In the genomic region with DNA sequence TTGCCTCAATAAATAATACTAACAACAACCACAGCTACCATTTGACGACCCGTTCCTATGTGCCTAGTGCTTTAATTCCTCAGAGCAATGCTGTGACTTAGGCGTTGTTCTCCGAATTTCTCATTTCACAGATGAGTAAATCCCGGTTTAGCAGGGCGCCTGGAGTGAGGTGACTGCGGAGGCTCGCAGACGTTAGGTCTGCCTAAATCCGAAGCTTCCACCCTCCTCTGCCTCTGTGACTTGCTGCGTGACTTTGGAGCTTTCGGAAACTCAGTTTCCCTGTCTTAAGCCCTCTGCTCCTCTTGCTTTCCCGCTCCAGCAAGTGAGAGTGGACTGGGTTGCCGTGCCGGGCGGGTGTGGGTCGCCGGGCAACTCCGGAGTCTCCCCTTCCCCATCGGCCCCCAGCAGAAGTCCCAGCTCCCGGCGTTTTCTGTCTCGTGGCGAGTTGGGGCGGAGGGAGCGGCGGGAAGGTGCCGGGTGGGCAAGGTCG, we compare ENCODE assay signal across 8 cellular contexts. TPM values are rescaled to one million over a fixed set of nuclear protein-coding genes. Genes with fewer than 3 reads are reported as not detected.
DNase-seq lines count a peak whose midpoint lies in the region; ATAC-seq and TF ChIP-seq lines count a peak whose summit lies in the region.

No MANE protein-coding gene starts in this region.

- H2AFZ ChIP-seq in hepatocyte: peak overlapping the region; percentile 28

- H3K4me3 ChIP-seq in hepatocyte (peak overlapping the region; percentile 70), sigmoid colon (peak overlapping the region; percentile 57 to 80 (median 70))

- no peak for ATAC-seq in GM18873 (IDR thresholded peaks at IDR 0.05; ENCODE audit: low FRiP score, unreplicated experiment)
- ATAC-seq in GM21367 (IDR thresholded peaks at IDR 0.05; ENCODE audit: unreplicated experiment): no peak

- H3K9me3 ChIP-seq in hepatocyte (ENCODE audit: low read depth): no peaks in the 10 kb centered on the region
- H3K9me3 ChIP-seq in sigmoid colon: no peaks in the 10 kb centered on the region

- no peaks in the 10 kb centered on the region for H3K9me3 Mint-ChIP-seq in Calu3 (ENCODE audit: low read depth, unreplicated experiment)

- peaks cover 13% of the 10 kb centered on the region for H3K79me2 ChIP-seq in hepatocyte

- intact Hi-C loops in Calu3 (cut with micrococcal nuclease; ENCODE audit: unreplicated experiment) (no loop called here), sigmoid colon (cut with DNase I) (no loop called here)

- H3K9me2 ChIP-seq in hepatocyte (replicated peaks; ENCODE audit: insufficient read depth): no peaks in the 10 kb centered on the region

- H3K4me3 Mint-ChIP-seq in Calu3 (ENCODE audit: low read depth, unreplicated experiment): peak overlapping the region; percentile 77

- DNase-seq in Calu3 (no peak), hepatocyte (ENCODE audit: low spot score) (no peak), sigmoid colon (no peak), amniotic stem cell (lab: John Stamatoyannopoulos, UW) (no peak), GOT3 (lab: John Stamatoyannopoulos, UW) (no peak)

- peaks cover 15% of the 10 kb centered on the region for H3K4me1 Mint-ChIP-seq in Calu3 (ENCODE audit: low read depth, unreplicated experiment)

- 11% methylated on average over 28 of the region's 29 CpGs for WGBS in hepatocyte (ENCODE audit: low lambda C conversion rate, missing lambda C conversion rate)
- WGBS in sigmoid colon, 2 donors: 3 to 14% methylated on average over 29 of the region's 29 CpGs

- TF ChIP-seq EP300 in sigmoid colon (IDR thresholded peaks at IDR 0.05): no peak

- H3K27ac Mint-ChIP-seq in Calu3 (ENCODE audit: unreplicated experiment): no peak overlapping the region

- no peaks in the 10 kb centered on the region for H4K20me1 ChIP-seq in hepatocyte (ENCODE audit: insufficient read depth, poor library complexity, severe bottlenecking)

- no TSS peak for BruUV-seq in Calu3 (replicated peaks; lab: Mats Ljungman, UMichigan)

- peaks cover 5% of the 10 kb centered on the region for H3K36me3 Mint-ChIP-seq in Calu3 (ENCODE audit: insufficient read depth, unreplicated experiment)

- H3K27me3 ChIP-seq in hepatocyte: peaks cover 51% of the 10 kb centered on the region
- no peaks in the 10 kb centered on the region for H3K27me3 ChIP-seq in sigmoid colon

- CTCF ChIA-PET in Calu3 (lab: Charles Lee): interaction anchor here (0.6 to 0.8 kb wide), 2 partner anchors 8 to 10 kb away, joined by 3 read pairs; no protein-coding TSS in a partner anchor

- no peak for TF ChIP-seq CTCF in Calu3 (IDR thresholded peaks at IDR 0.05; ENCODE audit: unreplicated experiment)
- TF ChIP-seq CTCF in VCaP (conservative IDR thresholded peaks at IDR 0.05): no peak
- no peak for TF ChIP-seq CTCF in hepatocyte (IDR thresholded peaks at IDR 0.05; ENCODE audit: poor library complexity)
- TF ChIP-seq CTCF in sigmoid colon (IDR thresholded peaks at IDR 0.05): no peak

- H3K4me1 ChIP-seq in hepatocyte (ENCODE audit: insufficient read depth) (peaks cover 16% of the 10 kb centered on the region), sigmoid colon (peaks cover 0 to 81% (median 69%) of the 10 kb centered on the region in 4 donors)

- peak overlapping the region; percentile 99 for H3K4me2 ChIP-seq in hepatocyte

- peaks cover 76% of the 10 kb centered on the region for H3K27me3 Mint-ChIP-seq in Calu3 (ENCODE audit: unreplicated experiment)

- H3K27ac ChIP-seq in VCaP (peak overlapping the region; percentile 82; the same call in 1 of the 2 replicates), hepatocyte (no peak overlapping the region), sigmoid colon (peak overlapping the region; percentile 72 to 89 (median 76))

- H3K36me3 ChIP-seq in hepatocyte (replicated peaks; ENCODE audit: insufficient read depth, low read depth) (no peaks in the 10 kb centered on the region), sigmoid colon (no peaks in the 10 kb centered on the region)

- TF ChIP-seq POLR2A in sigmoid colon (IDR thresholded peaks at IDR 0.05): no peak

RNA-seq across cellular contexts. Expression of a gene that starts 0.7 kb away (rescaled TPM):
- total RNA-seq in Calu3 (2022): 0.19 and 0.47 TPM in 2 replicates
- total RNA-seq in hepatocyte: 2.0 and 2.9 TPM in 2 replicates
- polyA plus RNA-seq in hepatocyte: 1.3 and 2.1 TPM in 2 replicates
- total RNA-seq in sigmoid colon: 10 to 100 TPM; 12.4 to 20.6 (median 18.1) TPM
- 1 to 10 TPM; 1.6 to 9.4 (median 6.6) TPM for polyA plus RNA-seq in sigmoid colon

RNA-seq across cellular contexts. Expression of a gene that starts 58.9 kb away (rescaled TPM):
- not detected in 2 replicates for total RNA-seq in Calu3 (2022)
- not detected in 2 replicates for total RNA-seq in hepatocyte
- 1.0 TPM in 1 of 2 replicates, not detected in the other for polyA plus RNA-seq in hepatocyte
- 1 to 10 TPM in 1 of 4 donors, not detected in 3; 1.6 TPM for total RNA-seq in sigmoid colon
- polyA plus RNA-seq in sigmoid colon: 10 to 100 TPM in 1 of 3 donors, 1 to 10 TPM in 2; 2.4 to 13.9 (median 4.2) TPM
